Comparison of ENCODE assay signal across 1 cellular context in genomic region chr18:45916302-45916701, GRCh38.
TF ChIP-seq lines count a peak whose summit lies in the region.

No MANE protein-coding gene starts in this region.

TF ChIP-seq in GM23338, 12 proteins besides CTCF, POLR2A, EP300 and RAD21 (continued from another document):
- TF ChIP-seq ETS1 (IDR thresholded peaks at IDR 0.05) (no peak), REST (IDR thresholded peaks at IDR 0.05; ENCODE audit: unreplicated experiment) (no peak), ZNF331 (CRISPR knock-in tag; IDR thresholded peaks at IDR 0.05; ENCODE audit: low read depth) (no peak), POLR2AphosphoS5 (IDR thresholded peaks at IDR 0.05; ENCODE audit: low read depth) (no peak), CREB1 (CRISPR knock-in tag; IDR thresholded peaks at IDR 0.05; ENCODE audit: low read depth) (no peak)
